ENCODE assay signal across 10 cellular contexts in the genomic region with DNA sequence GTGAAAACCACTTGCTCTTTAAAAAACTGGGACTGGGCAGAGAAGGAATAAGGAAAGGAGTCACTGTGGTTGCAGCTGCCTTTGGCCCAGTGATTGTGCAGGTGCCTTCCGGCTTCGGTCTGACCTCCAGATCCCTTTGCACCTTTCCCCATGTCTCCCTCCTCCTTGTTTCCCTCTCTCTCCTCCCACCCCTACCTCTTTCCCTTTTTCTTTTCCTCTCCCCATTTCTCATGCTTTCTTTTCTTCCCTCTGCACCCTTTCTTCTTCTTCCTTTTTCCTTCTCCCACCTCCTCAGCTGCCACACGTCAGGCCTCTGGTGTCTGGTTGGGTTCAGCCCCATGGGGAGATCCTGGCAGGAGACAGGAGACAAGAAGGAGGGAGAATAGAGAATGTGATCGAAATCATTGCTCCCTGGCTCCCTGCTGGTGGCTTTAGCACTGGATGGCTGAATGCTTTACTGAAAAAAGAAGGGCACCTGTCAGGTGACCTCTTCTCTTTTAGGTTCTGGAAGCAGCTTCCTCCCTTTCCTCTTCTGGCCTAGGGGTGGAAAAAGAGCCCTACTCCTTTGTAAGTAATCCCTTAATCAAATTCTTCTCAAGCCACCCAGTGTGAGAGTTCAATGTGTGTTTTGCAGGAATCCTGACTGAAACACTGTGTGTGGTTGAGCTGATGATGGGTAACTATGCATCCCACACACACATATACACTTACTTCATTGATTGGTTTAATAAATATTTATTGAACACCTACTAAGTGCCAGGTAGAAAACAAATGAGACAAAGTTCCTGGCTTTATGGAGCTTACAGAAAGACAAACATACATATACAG.
"Had no signal": no experiment of that assay in that cellular context is flagged by ENCODE, and none has a peak within 500 bp of the region (broad histone marks: within the 10 kb centered on the region; RNA-seq: fewer than 3 reads in every experiment).

No MANE protein-coding gene starts in this region.

- H3K36me3 Mint-ChIP-seq: stimulated activated effector memory CD8-positive, alpha-beta T cell treated with anti-CD3 and anti-CD28 coated beads, Interleukin-12 subunit alpha, Interleukin-12 subunit beta, amount 100 ng/mL, for 72 hours had no signal

- H3K4me1 ChIP-seq: colonic mucosa, pancreas had no signal

- H3K9me3 ChIP-seq: colonic mucosa, pancreas, thoracic aorta had no signal

- H3K36me3 ChIP-seq: colonic mucosa, pancreas, thoracic aorta had no signal

- H3K27ac ChIP-seq: colonic mucosa, pancreas, thoracic aorta had no signal

- H3K9me3 Mint-ChIP-seq: stimulated activated effector memory CD8-positive, alpha-beta T cell treated with anti-CD3 and anti-CD28 coated beads, Interleukin-12 subunit alpha, Interleukin-12 subunit beta, amount 100 ng/mL, for 72 hours had no signal

- DNase-seq: activated CD4-positive, alpha-beta T cell treated with anti-CD3 and anti-CD28 coated beads for 1 hour; activated effector memory CD4-positive, alpha-beta T cell treated with Interleukin-2 at 50 U/mL for 16 hours; activated naive CD4-positive, alpha-beta T cell treated with anti-CD3 and anti-CD28 coated beads, Interleukin-2, amount 50 U/mL, for 16 hours; colonic mucosa; effector CD4-positive, alpha-beta T cell; glutamatergic neuron; pancreas; SW 1271 had no signal

- H3K27me3 ChIP-seq: colonic mucosa, pancreas had no signal

- FAIRE-seq: pancreas had no signal

- H3K27ac Mint-ChIP-seq: stimulated activated effector memory CD8-positive, alpha-beta T cell treated with anti-CD3 and anti-CD28 coated beads, Interleukin-12 subunit alpha, Interleukin-12 subunit beta, amount 100 ng/mL, for 72 hours had no signal

- H3K4me3 Mint-ChIP-seq: stimulated activated effector memory CD8-positive, alpha-beta T cell treated with anti-CD3 and anti-CD28 coated beads, Interleukin-12 subunit alpha, Interleukin-12 subunit beta, amount 100 ng/mL, for 72 hours had no signal

- H3K4me3 ChIP-seq: colonic mucosa, pancreas, thoracic aorta had no signal
